9 cellular contexts compared by ENCODE assay signal in genomic region chr4:183659029-183659870, GRCh38. TPM values are rescaled to one million over a fixed set of nuclear protein-coding genes. Genes with fewer than 3 reads are reported as not detected.
DNase-seq lines count a peak whose midpoint lies in the region; ATAC-seq, FAIRE-seq and TF ChIP-seq lines count a peak whose summit lies in the region.
"Had no signal": no experiment of that assay in that cellular context is flagged by ENCODE, and none has a peak within 500 bp of the region (broad histone marks: within the 10 kb centered on the region; RNA-seq: fewer than 3 reads in every experiment).

TSS of gene RWDD4 (minus strand) at chr4:183659185. CDS start at chr4:183658952, 233 bp downstream.
TSS of gene TRAPPC11 (plus strand) at chr4:183659293. CDS start at chr4:183663868, 4,575 bp downstream.

- H3K4me3 ChIP-seq in AG04450 (ENCODE audit: low read depth, low read length) (peak within 1 kb of the TSS; percentile 79), WERI-Rb-1 (ENCODE audit: low read depth, low read length) (peak within 1 kb of the TSS; percentile 97), mammary epithelial cell (replicated peaks in 1 of 3; ENCODE audit: insufficient read depth in 1 of 3, low read depth in 2 of 3, low read length in 3 of 3) (peak within 1 kb of the TSS; percentile 74 to 95 (median 81)), iPS-20b (ENCODE audit: low read length) (peak within 1 kb of the TSS; percentile 97), small intestine (ENCODE audit: low read depth in 1 of 2, low read length in 2 of 2) (peak within 1 kb of the TSS; percentile 83 to 84)

- BruUV-seq in mammary epithelial cell (replicated peaks; lab: Mats Ljungman, UMichigan) = no TSS peak

- H3K9me3 ChIP-seq in AG04450 (ENCODE audit: control insufficient read depth, insufficient read depth, low read length) = no peaks in the 10 kb centered on the region
- H3K9me3 ChIP-seq in WERI-Rb-1 (ENCODE audit: severe bottlenecking) = no peaks in the 10 kb centered on the region
- no peaks in the 10 kb centered on the region for H3K9me3 ChIP-seq in mammary epithelial cell (replicated peaks; ENCODE audit: insufficient read depth, low read length)
- H3K9me3 ChIP-seq in iPS-20b (ENCODE audit: insufficient read depth, low read depth, low read length) = no peaks in the 10 kb centered on the region
- H3K9me3 ChIP-seq in small intestine (ENCODE audit: control insufficient read depth, low read depth) = no peaks in the 10 kb centered on the region

- H3K79me2 ChIP-seq in mammary epithelial cell (ENCODE audit: insufficient read depth, low read length) = peaks cover 70% of the 10 kb centered on the region

- H4K20me1 ChIP-seq in mammary epithelial cell (ENCODE audit: insufficient read depth, low read length) = no peaks in the 10 kb centered on the region

- POLR2A ChIA-PET in AG04450 (lab: Yijun Ruan, JAX) = interaction anchor here (1.2 to 1.3 kb wide), 2 partner anchors 22 to 155 kb away, joined by 3 read pairs; no protein-coding TSS in a partner anchor

- TF ChIP-seq CTCF in AG04450 (IDR thresholded peaks at IDR 0.05; ENCODE audit: low read depth, low read length) (peak; percentile 25), WERI-Rb-1 (IDR thresholded peaks at IDR 0.05; ENCODE audit: low read depth, low read length) (peak; percentile 14; the same call in 1 of the 2 replicates), mammary epithelial cell (conservative IDR thresholded peaks at IDR 0.05 in 1 of 2, IDR thresholded peaks at IDR 0.05 in 1 of 2; ENCODE audit: extremely low read depth in 1 of 2, insufficient read depth in 1 of 2, low read depth in 1 of 2, low read length in 2 of 2) (peak in 1 of 2 donors; percentile 28)

- dilution Hi-C loops in mammary epithelial cell (cut with HindIII; ENCODE audit: low sequenced_read_pairs) = no loop called here

- ATAC-seq in GM18870 (IDR thresholded peaks at IDR 0.05; ENCODE audit: unreplicated experiment) = peak; percentile 99
- ATAC-seq in HG03135 (IDR thresholded peaks at IDR 0.05; ENCODE audit: unreplicated experiment) = peak; percentile 99

- WGBS in mammary epithelial cell (ENCODE audit: low coverage, missing lambda C conversion rate) = 0% methylated on average over 27 of the region's 63 CpGs
- 0% methylated on average over 48 to 57 of the region's 63 CpGs for WGBS in small intestine, 3 donors

- intact Hi-C loops in mammary epithelial cell (cut with micrococcal nuclease) = loop anchor here (1.0 kb wide), 1 partner anchor 154 kb away; the partner anchor contains the start of gene ING2

- H3K36me3 ChIP-seq in WERI-Rb-1 = peaks cover 12% of the 10 kb centered on the region
- H3K36me3 ChIP-seq in mammary epithelial cell (ENCODE audit: insufficient read depth, low read length) = peaks cover 4% of the 10 kb centered on the region
- H3K36me3 ChIP-seq in iPS-20b (ENCODE audit: insufficient read depth, low read depth, low read length) = peaks cover 10% of the 10 kb centered on the region
- peaks cover 2% of the 10 kb centered on the region in 2 donors for H3K36me3 ChIP-seq in small intestine (ENCODE audit: control insufficient read depth in 2 of 2, insufficient read depth in 2 of 2, low read length in 2 of 2)

- CTCF ChIA-PET in AG04450 (lab: Charles Lee) (interaction anchor here (0.8 to 1.5 kb wide), 3 partner anchors 22 to 190 kb away, joined by 3 read pairs; no protein-coding TSS in a partner anchor), mammary epithelial cell (lab: Charles Lee; ENCODE audit: low non-redundant PET) (interaction anchor here (0.7 kb wide), 1 partner anchor 58 kb away, joined by 4 read pairs; no protein-coding TSS in a partner anchor)

- peak within 1 kb of the TSS; percentile 83 for H3K4me2 ChIP-seq in mammary epithelial cell (ENCODE audit: insufficient read depth, low read depth, low read length)

- DNase-seq in AG04450 (ENCODE audit: low read depth, low spot score) = peak; percentile 97
- DNase-seq in NCI-H2196 treated with DMSO at 0.1 percent for 48 hours (lab: John Stamatoyannopoulos, UW; ENCODE audit: unreplicated experiment) = peak; percentile 57
- peak; percentile 100 for DNase-seq in WERI-Rb-1
- peak; percentile 99 for DNase-seq in mammary epithelial cell
- DNase-seq in small intestine = peak; percentile 98

- peak within 1 kb of the TSS; percentile 92 for H2AFZ ChIP-seq in mammary epithelial cell (ENCODE audit: low read depth, low read length)

- no peak for FAIRE-seq in small intestine (lab: Jason Lieb, UNC)
- FAIRE-seq: TTC549 had no signal

- H3K27me3 ChIP-seq in AG04450 (ENCODE audit: control insufficient read depth, insufficient read depth, low read length) (no peaks in the 10 kb centered on the region), WERI-Rb-1 (ENCODE audit: insufficient read depth, low read depth, severe bottlenecking) (no peaks in the 10 kb centered on the region), mammary epithelial cell (ENCODE audit: insufficient read depth, low read length) (no peaks in the 10 kb centered on the region), iPS-20b (ENCODE audit: insufficient read depth, low read length) (no peaks in the 10 kb centered on the region), small intestine (ENCODE audit: control insufficient read depth in 2 of 2, insufficient read depth in 2 of 2, low read length in 2 of 2) (no peaks in the 10 kb centered on the region)

- H3K4me1 ChIP-seq in mammary epithelial cell (ENCODE audit: insufficient read depth, low read length) (peaks cover 6% of the 10 kb centered on the region), iPS-20b (ENCODE audit: insufficient read depth, low read length) (no peaks in the 10 kb centered on the region; the same call in 1 of the 2 replicates), small intestine (ENCODE audit: control insufficient read depth in 2 of 2, insufficient read depth in 1 of 2, low read depth in 1 of 2, low read length in 1 of 2) (peaks cover 0 to 6% of the 10 kb centered on the region in 2 donors)

- H3K27ac ChIP-seq in AG04450 (ENCODE audit: low read depth, low read length) = peak within 1 kb of the TSS; percentile 53
- H3K27ac ChIP-seq in WERI-Rb-1 = peak within 1 kb of the TSS; percentile 84
- H3K27ac ChIP-seq in mammary epithelial cell (ENCODE audit: insufficient read depth, low read depth, low read length) = peak within 1 kb of the TSS; percentile 80
- H3K27ac ChIP-seq in iPS-20b (ENCODE audit: low read length) = no peak within 1 kb of the TSS
- peak within 1 kb of the TSS; percentile 77 to 95 for H3K27ac ChIP-seq in small intestine (ENCODE audit: low read depth in 1 of 2, low read length in 1 of 2)

- in situ Hi-C loops in mammary epithelial cell (cut with MboI; ENCODE audit: low sequenced_read_pairs in 2 of 2) = loop anchor here in 1 of 2 donors (25.0 kb wide), 1 partner anchor 147 kb away; the partner anchor contains the start of gene ING2

- H3K9ac ChIP-seq in mammary epithelial cell (ENCODE audit: insufficient read depth, low read length) (peak within 1 kb of the TSS; percentile 90), iPS-20b (ENCODE audit: low read depth, low read length) (peak within 1 kb of the TSS; percentile 90)

RNA-seq across cellular contexts. Expression of gene RWDD4, which starts in this region (rescaled TPM):
- polyA plus RNA-seq in AG04450 (2011; rRNA removed) = 11.0 and 17.0 TPM in 2 replicates
- polyA minus RNA-seq in AG04450 (2011; rRNA and poly(A)+ RNA removed) = 2.5 and 5.2 TPM in 2 replicates
- total RNA-seq in mammary epithelial cell = 10 to 100 TPM; 23.3 to 24.0 TPM
- polyA plus RNA-seq in mammary epithelial cell = 10.8 TPM
- 2.7 TPM for polyA minus RNA-seq in mammary epithelial cell
- polyA plus RNA-seq in small intestine = 10 to 100 TPM; 10.3 to 13.4 (median 12.5) TPM

RNA-seq across cellular contexts. Expression of gene TRAPPC11, which starts in this region (rescaled TPM):
- 37.4 and 47.6 TPM in 2 replicates for polyA plus RNA-seq in AG04450 (2011; rRNA removed)
- 30.2 and 39.8 TPM in 2 replicates for polyA minus RNA-seq in AG04450 (2011; rRNA and poly(A)+ RNA removed)
- 10 to 100 TPM; 33.3 to 42.3 TPM for total RNA-seq in mammary epithelial cell
- 21.6 TPM for polyA plus RNA-seq in mammary epithelial cell
- 16.7 TPM for polyA minus RNA-seq in mammary epithelial cell
- 10 to 100 TPM; 12.3 to 19.9 (median 18.4) TPM for polyA plus RNA-seq in small intestine
